Comparison of ENCODE assay signal across 9 cellular contexts in the genomic region with DNA sequence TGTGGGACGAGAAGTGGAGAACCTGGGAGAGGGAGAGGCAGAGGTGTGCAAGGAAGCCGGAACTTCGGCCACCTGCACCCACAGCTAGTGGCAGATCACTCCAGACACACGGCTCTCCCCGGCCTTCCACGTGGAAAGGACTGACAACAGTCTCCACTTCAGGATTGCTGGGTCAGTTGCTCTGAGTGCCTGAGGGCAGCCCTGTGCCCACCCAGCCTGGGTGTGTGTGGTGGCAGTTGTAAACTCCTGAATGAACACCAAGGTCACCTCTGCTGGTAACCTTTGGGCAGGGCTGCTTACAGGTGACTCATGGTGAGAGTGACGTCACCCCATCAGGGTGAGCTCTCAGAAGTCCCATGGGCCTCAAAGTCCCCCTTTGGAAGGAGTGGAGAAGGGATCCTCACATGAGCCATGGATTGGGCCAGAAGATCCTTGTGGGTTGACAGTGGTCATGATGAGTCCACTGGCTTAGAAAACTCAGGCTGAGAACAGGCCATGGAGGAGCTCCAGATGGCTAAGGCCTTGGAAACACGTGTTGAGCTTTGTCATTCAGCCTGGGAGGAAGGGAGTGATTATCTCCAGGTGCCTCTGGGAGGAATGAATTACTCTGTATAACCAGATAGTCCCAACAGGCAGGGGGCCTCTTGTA.
DNase-seq lines count a peak whose midpoint lies in the region; ATAC-seq and TF ChIP-seq lines count a peak whose summit lies in the region.
"Had no signal": no experiment of that assay in that cellular context is flagged by ENCODE, and none has a peak within 500 bp of the region (broad histone marks: within the 10 kb centered on the region; RNA-seq: fewer than 3 reads in every experiment).

No MANE protein-coding gene starts in this region.

- no peak for DNase-seq in activated naive CD4-positive, alpha-beta T cell treated with anti-CD3 and anti-CD28 coated beads, Interleukin-2, amount 10 ng/mL, durations not matched to agents 7 days and 5 days
- DNase-seq in PC-9 = no peak
- peak; percentile 44 for DNase-seq in stimulated activated naive CD8-positive, alpha-beta T cell treated with anti-CD3 and anti-CD28 coated beads, Interleukin-15, Interleukin-2, amounts not matched to agents 100 U/mL and 50 U/mL, for 24 hours
- DNase-seq in glutamatergic neuron = no peak
- DNase-seq: heart right ventricle had no signal

- peaks cover 43% of the 10 kb centered on the region for H3K4me1 ChIP-seq in PC-9 (replicated peaks; ENCODE audit: insufficient read depth)

- H3K4me3 ChIP-seq in PC-9 = no peak overlapping the region
- H3K4me3 ChIP-seq: heart right ventricle had no signal

- intact Hi-C loops in PC-9 (cut with micrococcal nuclease; ENCODE audit: unreplicated experiment) = no loop called here

- POLR2A ChIA-PET in PC-9 (lab: Charles Lee; ENCODE audit: unreplicated experiment) = no interaction called here

- no TSS peak for BruUV-seq in PC-9 (replicated peaks; lab: Mats Ljungman, UMichigan)

- peaks cover 50% of the 10 kb centered on the region for H3K79me2 ChIP-seq in PC-9 (ENCODE audit: low read depth)

- CTCF ChIA-PET in activated naive CD4-positive, alpha-beta T cell treated with anti-CD3 and anti-CD28 coated beads, Interleukin-2, amount 10 ng/mL, durations not matched to agents 7 days and 5 days (lab: Charles Lee) = interaction anchor here (1.0 to 1.9 kb wide), 2 partner anchors 30 to 73 kb away, joined by 3 to 5 read pairs; no protein-coding TSS in a partner anchor
- CTCF ChIA-PET in PC-9 (lab: Charles Lee) = no interaction called here

- no peaks in the 10 kb centered on the region for H3K27me3 Mint-ChIP-seq in activated naive CD4-positive, alpha-beta T cell treated with anti-CD3 and anti-CD28 coated beads, Interleukin-2, amount 50 U/mL, for 24 hours
- no peaks in the 10 kb centered on the region for H3K27me3 Mint-ChIP-seq in activated naive CD4-positive, alpha-beta T cell treated with anti-CD3 and anti-CD28 coated beads, Interleukin-2, amount 10 ng/mL, durations not matched to agents 7 days and 5 days
- peaks cover 15% of the 10 kb centered on the region for H3K27me3 Mint-ChIP-seq in glutamatergic neuron (ENCODE audit: unreplicated experiment)

- H3K4me2 ChIP-seq in PC-9 = peak overlapping the region; percentile 15; the same call in 1 of the 2 replicates

- H3K27ac ChIP-seq in PC-9 = peak overlapping the region; percentile 29; the same call in 1 of the 2 replicates
- H3K27ac ChIP-seq: heart right ventricle had no signal

- peaks cover 17% of the 10 kb centered on the region; the same call in 1 of the 2 replicates for H3F3A ChIP-seq in PC-9 (ENCODE audit: insufficient read depth, low read depth)

- no peaks in the 10 kb centered on the region for H3K9me3 Mint-ChIP-seq in activated naive CD4-positive, alpha-beta T cell treated with anti-CD3 and anti-CD28 coated beads, Interleukin-2, amount 50 U/mL, for 24 hours
- no peaks in the 10 kb centered on the region for H3K9me3 Mint-ChIP-seq in activated naive CD4-positive, alpha-beta T cell treated with anti-CD3 and anti-CD28 coated beads, Interleukin-2, amount 10 ng/mL, durations not matched to agents 7 days and 5 days
- H3K9me3 Mint-ChIP-seq in glutamatergic neuron (ENCODE audit: unreplicated experiment) = peaks cover 30% of the 10 kb centered on the region

- no peaks in the 10 kb centered on the region for H3K9me3 ChIP-seq in PC-9 (ENCODE audit: insufficient read depth, low read depth)
- H3K9me3 ChIP-seq: heart right ventricle had no signal

- H3K27ac Mint-ChIP-seq in activated naive CD4-positive, alpha-beta T cell treated with anti-CD3 and anti-CD28 coated beads, Interleukin-2, amount 50 U/mL, for 24 hours = peak overlapping the region; percentile 2
- no peak overlapping the region for H3K27ac Mint-ChIP-seq in activated naive CD4-positive, alpha-beta T cell treated with anti-CD3 and anti-CD28 coated beads, Interleukin-2, amount 10 ng/mL, durations not matched to agents 7 days and 5 days
- H3K27ac Mint-ChIP-seq in glutamatergic neuron (ENCODE audit: unreplicated experiment) = no peak overlapping the region

- no peaks in the 10 kb centered on the region for H3K36me3 ChIP-seq in PC-9 (ENCODE audit: low read depth)

- H2AFZ ChIP-seq in PC-9 = no peak overlapping the region

- H3K4me1 Mint-ChIP-seq in activated naive CD4-positive, alpha-beta T cell treated with anti-CD3 and anti-CD28 coated beads, Interleukin-2, amount 50 U/mL, for 24 hours = peaks cover 69% of the 10 kb centered on the region
- peaks cover 34% of the 10 kb centered on the region for H3K4me1 Mint-ChIP-seq in activated naive CD4-positive, alpha-beta T cell treated with anti-CD3 and anti-CD28 coated beads, Interleukin-2, amount 10 ng/mL, durations not matched to agents 7 days and 5 days
- peaks cover 35% of the 10 kb centered on the region for H3K4me1 Mint-ChIP-seq in glutamatergic neuron (ENCODE audit: low read depth, unreplicated experiment)

- no peaks in the 10 kb centered on the region for H3K27me3 ChIP-seq in PC-9 (ENCODE audit: insufficient read depth, low read depth)
- H3K27me3 ChIP-seq: heart right ventricle had no signal

- TF ChIP-seq CTCF in PC-9 (conservative IDR thresholded peaks at IDR 0.05) (no peak), glutamatergic neuron (IDR thresholded peaks at IDR 0.05; ENCODE audit: partially characterized antibody, unreplicated experiment) (no peak)

- no peaks in the 10 kb centered on the region for H3K9me2 ChIP-seq in PC-9 (ENCODE audit: insufficient read depth)

- H3K36me3 Mint-ChIP-seq in activated naive CD4-positive, alpha-beta T cell treated with anti-CD3 and anti-CD28 coated beads, Interleukin-2, amount 50 U/mL, for 24 hours = peaks cover 3% of the 10 kb centered on the region
- H3K36me3 Mint-ChIP-seq in activated naive CD4-positive, alpha-beta T cell treated with anti-CD3 and anti-CD28 coated beads, Interleukin-2, amount 10 ng/mL, durations not matched to agents 7 days and 5 days = peaks cover 12% of the 10 kb centered on the region
- H3K36me3 Mint-ChIP-seq in glutamatergic neuron (ENCODE audit: unreplicated experiment) = no peaks in the 10 kb centered on the region

- peaks cover 8% of the 10 kb centered on the region for H4K20me1 ChIP-seq in PC-9 (ENCODE audit: insufficient read depth)

- ATAC-seq in esophagus mucosa (peak; percentile 66), HG02970 (IDR thresholded peaks at IDR 0.05; ENCODE audit: low FRiP score, unreplicated experiment) (no peak), HG03135 (IDR thresholded peaks at IDR 0.05; ENCODE audit: unreplicated experiment) (no peak)
- ATAC-seq in stimulated activated naive CD8-positive, alpha-beta T cell treated with anti-CD3 and anti-CD28 coated beads, Interleukin-15, Interleukin-2, amounts not matched to agents 100 U/mL and 50 U/mL, for 24 hours = peak; percentile 87
- ATAC-seq: heart right ventricle had no signal

- H3K4me3 Mint-ChIP-seq in activated naive CD4-positive, alpha-beta T cell treated with anti-CD3 and anti-CD28 coated beads, Interleukin-2, amount 50 U/mL, for 24 hours = no peak overlapping the region
- no peak overlapping the region for H3K4me3 Mint-ChIP-seq in activated naive CD4-positive, alpha-beta T cell treated with anti-CD3 and anti-CD28 coated beads, Interleukin-2, amount 10 ng/mL, durations not matched to agents 7 days and 5 days
- H3K4me3 Mint-ChIP-seq in glutamatergic neuron (ENCODE audit: unreplicated experiment) = no peak overlapping the region

Comparison
In these comparisons a context has a peak if more than half of its experiments do, and no peak if none do; other contexts are left out.
1. ATAC-seq: peak in esophagus mucosa (single experiment) and stimulated activated naive CD8-positive, alpha-beta T cell treated with anti-CD3 and anti-CD28 coated beads, Interleukin-15, Interleukin-2, amounts not matched to agents 100 U/mL and 50 U/mL, for 24 hours (single experiment); none in HG02970 (single experiment) and HG03135 (single experiment).